8 cellular contexts compared by ENCODE assay signal in genomic region chr17:50547035-50547735, GRCh38. TPM values are rescaled to one million over a fixed set of nuclear protein-coding genes. Genes with fewer than 3 reads are reported as not detected.
DNase-seq lines count a peak whose midpoint lies in the region; ATAC-seq and TF ChIP-seq lines count a peak whose summit lies in the region.

TSS of gene SPATA20 (plus strand) at chr17:50547174. CDS start at chr17:50547209, 35 bp downstream.

- peaks cover 14% of the 10 kb centered on the region for H3K4me1 Mint-ChIP-seq in T-helper 17 cell

- TF ChIP-seq POLR2A in uterus (IDR thresholded peaks at IDR 0.05), result peak; percentile 76 to 90

- H3K27ac ChIP-seq in right atrium auricular region (peak within 1 kb of the TSS; percentile 88 to 91), uterus (peak within 1 kb of the TSS; percentile 85 to 91)

- H3K27me3 ChIP-seq in right atrium auricular region (no peaks in the 10 kb centered on the region), uterus (no peaks in the 10 kb centered on the region)

- peak; percentile 61 for ATAC-seq in HG02623 (IDR thresholded peaks at IDR 0.05; ENCODE audit: unreplicated experiment)
- ATAC-seq in T-helper 17 cell, result peak; percentile 87

- no peaks in the 10 kb centered on the region for H3K36me3 ChIP-seq in right atrium auricular region
- no peaks in the 10 kb centered on the region for H3K36me3 ChIP-seq in uterus

- peak; percentile 60 for DNase-seq in GM12864 (ENCODE audit: low read depth)
- DNase-seq in NCI-H1436 (lab: John Stamatoyannopoulos, UW), result peak; percentile 91
- DNase-seq in T-helper 17 cell, result peak; percentile 76 to 78 (median 77)
- peak in 55 of 56 donors; percentile 19 to 89 (median 67) for DNase-seq in amygdala (lab: John Stamatoyannopoulos, UW)
- DNase-seq in right atrium auricular region (ENCODE audit: low spot score), result peak; percentile 94
- peak; percentile 73 for DNase-seq in putamen (ENCODE audit: low spot score)
- DNase-seq in uterus, result peak; percentile 91 to 92

- H3K36me3 Mint-ChIP-seq in T-helper 17 cell (ENCODE audit: low read depth), result no peaks in the 10 kb centered on the region

- H3K27me3 Mint-ChIP-seq in T-helper 17 cell, result peaks cover 11% of the 10 kb centered on the region

- H3K4me3 ChIP-seq in GM12864 (ENCODE audit: low read depth, low read length) (peak within 1 kb of the TSS; percentile 69), right atrium auricular region (peak within 1 kb of the TSS; percentile 54 to 75), uterus (peak within 1 kb of the TSS; percentile 46 to 60)

- peaks cover 0 to 25% of the 10 kb centered on the region in 2 donors for H3K4me1 ChIP-seq in right atrium auricular region
- peaks cover 4 to 5% of the 10 kb centered on the region in 2 donors for H3K4me1 ChIP-seq in uterus

- peak within 1 kb of the TSS; percentile 84 for H3K4me3 Mint-ChIP-seq in T-helper 17 cell

- intact Hi-C loops in uterus (cut with DNase I; ENCODE audit: low total_unique reads), result loop anchor here (5.0 to 10.0 kb wide), 3 partner anchors 80 to 295 kb away; no protein-coding TSS in a partner anchor

- H3K9me3 ChIP-seq in T-helper 17 cell (ENCODE audit: control insufficient read depth, low read length, poor library complexity, severe bottlenecking), result no peaks in the 10 kb centered on the region
- H3K9me3 ChIP-seq in right atrium auricular region, result no peaks in the 10 kb centered on the region
- no peaks in the 10 kb centered on the region for H3K9me3 ChIP-seq in uterus

- H3K27ac Mint-ChIP-seq in T-helper 17 cell, result no peak within 1 kb of the TSS

- TF ChIP-seq CTCF in GM12864 (IDR thresholded peaks at IDR 0.05; ENCODE audit: low read depth, low read length, missing control alignments) (peak; percentile 99), right atrium auricular region (IDR thresholded peaks at IDR 0.05) (peak; percentile 100), uterus (IDR thresholded peaks at IDR 0.05) (peak; percentile 99 to 100 (median 100))

RNA-seq across cellular contexts. Expression of gene SPATA20, which starts in this region (rescaled TPM):
- total RNA-seq in T-helper 17 cell, result 10 to 100 TPM; 11.3 to 16.4 TPM
- 10 to 100 TPM; 42.8 to 59.3 TPM for total RNA-seq in right atrium auricular region
- total RNA-seq in uterus, result 10 to 100 TPM; 39.7 to 57.2 (median 46.2) TPM

Comparison
In these comparisons a context has a peak if more than half of its experiments do, and no peak if none do; other contexts are left out.
1. Peak in every context shown above with its lines: DNase-seq, ATAC-seq, H3K4me3 ChIP-seq and H3K27ac ChIP-seq.